Comparison of ENCODE assay signal across 28 cellular contexts in genomic region chr6:143757346-143757832, GRCh38.
"Had no signal": no experiment of that assay in that cellular context is flagged by ENCODE, and none has a peak within 500 bp of the region (broad histone marks: within the 10 kb centered on the region; RNA-seq: fewer than 3 reads in every experiment).

No MANE protein-coding gene starts in this region.

- H3K4me1 ChIP-seq: foreskin keratinocyte, uterus had no signal

- FAIRE-seq: islet of Langerhans, pancreas had no signal

- H3K36me3 ChIP-seq: pancreas, suprapubic skin, transverse colon, upper lobe of right lung, uterus had no signal

- DNase-seq: cortex of kidney; effector memory CD8-positive, alpha-beta T cell; foreskin keratinocyte; heart left ventricle; hippocampal formation; kidney glomerular epithelial cell; left colon; left ventricle myocardium inferior; lower lobe of right lung; natural killer cell; pancreas; stimulated activated CD4-positive, alpha-beta T cell treated with anti-CD3 and anti-CD28 coated beads, Interleukin-12 subunit alpha, Interleukin-12 subunit beta, amount 100 ng/mL, for 4 hours; stimulated activated CD4-positive, alpha-beta T cell treated with anti-CD3 and anti-CD28 coated beads, Interleukin-1b, Interleukin-23, amount 100 ng/mL, for 48 hours; stimulated activated CD4-positive, alpha-beta T cell treated with anti-CD3 and anti-CD28 coated beads, Interleukin-4, amount 100 ng/mL, for 1 hour; stimulated activated CD8-positive, alpha-beta memory T cell treated with anti-CD3 and anti-CD28 coated beads, Interleukin-4, amount 100 ng/mL, for 48 hours; stimulated activated naive CD4-positive, alpha-beta T cell; stimulated activated naive CD8-positive, alpha-beta T cell treated with anti-CD3 and anti-CD28 coated beads, Interleukin-15, amount 100 ng/mL, for 72 hours; transverse colon; upper lobe of right lung; uterus had no signal

- H3K4me3 ChIP-seq: gastroesophageal sphincter, heart left ventricle, left ventricle myocardium inferior, lower lobe of right lung, pancreas, smooth muscle cell, suprapubic skin, transverse colon, upper lobe of right lung, uterus had no signal

- H3K4me2 ChIP-seq: smooth muscle cell had no signal

- H3K9me3 ChIP-seq: gastroesophageal sphincter, heart left ventricle, left ventricle myocardium inferior, lower lobe of right lung, neutrophil, pancreas, suprapubic skin, transverse colon, upper lobe of right lung, uterus had no signal

- H3K27me3 ChIP-seq: foreskin keratinocyte, gastroesophageal sphincter, heart left ventricle, neutrophil, pancreas, suprapubic skin, transverse colon, upper lobe of right lung, uterus had no signal

- ATAC-seq: effector memory CD8-positive, alpha-beta T cell; esophagus mucosa; foreskin keratinocyte; gastroesophageal sphincter; heart left ventricle; left colon; lower lobe of right lung; natural killer cell; pancreas; sciatic nerve; stimulated activated naive CD8-positive, alpha-beta T cell treated with anti-CD3 and anti-CD28 coated beads, Interleukin-15, amount 100 ng/mL, for 72 hours; upper lobe of right lung had no signal

- H3K27ac ChIP-seq: epithelial cell of prostate, foreskin keratinocyte, gastroesophageal sphincter, heart left ventricle, left ventricle myocardium inferior, lower lobe of right lung, neutrophil, pancreas, suprapubic skin, transverse colon, upper lobe of right lung, uterus had no signal
